In genomic region chr20:4480104-4480503, GRCh38 we compare ENCODE assay signal across 24 cellular contexts.
"Had no signal": no experiment of that assay in that cellular context is flagged by ENCODE, and none has a peak within 500 bp of the region (broad histone marks: within the 10 kb centered on the region; RNA-seq: fewer than 3 reads in every experiment).

No MANE protein-coding gene starts in this region.

- H3K4me1 ChIP-seq: left ventricle myocardium inferior, right atrium auricular region, stomach, testis, thyroid gland, transverse colon, upper lobe of left lung, vagina had no signal

- H3K4me1 Mint-ChIP-seq: naive B cell; natural killer cell; stimulated activated naive B cell treated with anti-CD40 and anti-IgM and Interleukin-4, amounts not matched to agents 10 μg/mL and 1 μg/mL and 100 μg/mL, for 72 hours had no signal

- H3K9me3 ChIP-seq: left ventricle myocardium inferior, ovary, right atrium auricular region, stomach, testis, thyroid gland, transverse colon, upper lobe of left lung, vagina had no signal

- H3K4me3 Mint-ChIP-seq: mesothelial cell of epicardium; naive B cell; natural killer cell; nephron progenitor cell; stimulated activated naive B cell treated with anti-CD40 and anti-IgM and Interleukin-4, amounts not matched to agents 10 μg/mL and 1 μg/mL and 100 μg/mL, for 72 hours had no signal

- H3K27me3 ChIP-seq: ovary, right atrium auricular region, testis, thyroid gland, transverse colon, upper lobe of left lung, vagina had no signal

- DNase-seq: islet precursor cell; left ventricle myocardium inferior; naive B cell; natural killer cell; nephron progenitor cell; ovary; stimulated activated CD4-positive, alpha-beta T cell treated with anti-CD3 and anti-CD28 coated beads, Interleukin-12 subunit alpha, Interleukin-12 subunit beta, amount 100 ng/mL, for 4 hours; stimulated activated CD4-positive, alpha-beta T cell treated with anti-CD3 and anti-CD28 coated beads, Interleukin-15, amount 100 ng/mL, for 24 hours; stimulated activated CD4-positive, alpha-beta T cell treated with anti-CD3 and anti-CD28 coated beads, Interleukin-2, amount 100 ng/mL, for 24 hours; stimulated activated CD4-positive, alpha-beta T cell treated with anti-CD3 and anti-CD28 coated beads, Interleukin-4, amount 100 ng/mL, for 1 hour; stimulated activated naive B cell treated with anti-CD40 and anti-IgM and Interleukin-4, amounts not matched to agents 10 μg/mL and 1 μg/mL and 100 μg/mL, for 72 hours; stimulated activated naive CD8-positive, alpha-beta T cell treated with anti-CD3 and anti-CD28 coated beads, Interleukin-15, Interleukin-2, amounts not matched to agents 100 U/mL and 50 U/mL, for 24 hours; stomach; testis; thyroid gland; transverse colon; upper lobe of left lung had no signal

- H3K27me3 Mint-ChIP-seq: progenitor cell of endocrine pancreas had no signal

- H3K4me3 ChIP-seq: left ventricle myocardium inferior, lung, ovary, right atrium auricular region, skin epidermis, stomach, testis, thyroid gland, transverse colon, upper lobe of left lung, vagina had no signal

- H3K36me3 ChIP-seq: left ventricle myocardium inferior, ovary, right atrium auricular region, stomach, thyroid gland, transverse colon, upper lobe of left lung, vagina had no signal

- H3K27ac Mint-ChIP-seq: mesothelial cell of epicardium; natural killer cell; nephron progenitor cell; progenitor cell of endocrine pancreas; stimulated activated naive B cell treated with anti-CD40 and anti-IgM and Interleukin-4, amounts not matched to agents 10 μg/mL and 1 μg/mL and 100 μg/mL, for 72 hours had no signal

- H3K9me3 Mint-ChIP-seq: natural killer cell; nephron progenitor cell; stimulated activated naive B cell treated with anti-CD40 and anti-IgM and Interleukin-4, amounts not matched to agents 10 μg/mL and 1 μg/mL and 100 μg/mL, for 72 hours had no signal

- H3K27ac ChIP-seq: left ventricle myocardium inferior, ovary, right atrium auricular region, skin epidermis, stomach, testis, thyroid gland, transverse colon, upper lobe of left lung, vagina had no signal

- H3K36me3 Mint-ChIP-seq: mesothelial cell of epicardium; naive B cell; natural killer cell; stimulated activated naive B cell treated with anti-CD40 and anti-IgM and Interleukin-4, amounts not matched to agents 10 μg/mL and 1 μg/mL and 100 μg/mL, for 72 hours had no signal

- ATAC-seq: natural killer cell; sciatic nerve; stimulated activated naive B cell treated with anti-CD40 and anti-IgM and Interleukin-4, amounts not matched to agents 10 μg/mL and 1 μg/mL and 100 μg/mL, for 72 hours; stimulated activated naive CD8-positive, alpha-beta T cell treated with anti-CD3 and anti-CD28 coated beads, Interleukin-15, Interleukin-2, amounts not matched to agents 100 U/mL and 50 U/mL, for 24 hours had no signal
